In the genomic region with DNA sequence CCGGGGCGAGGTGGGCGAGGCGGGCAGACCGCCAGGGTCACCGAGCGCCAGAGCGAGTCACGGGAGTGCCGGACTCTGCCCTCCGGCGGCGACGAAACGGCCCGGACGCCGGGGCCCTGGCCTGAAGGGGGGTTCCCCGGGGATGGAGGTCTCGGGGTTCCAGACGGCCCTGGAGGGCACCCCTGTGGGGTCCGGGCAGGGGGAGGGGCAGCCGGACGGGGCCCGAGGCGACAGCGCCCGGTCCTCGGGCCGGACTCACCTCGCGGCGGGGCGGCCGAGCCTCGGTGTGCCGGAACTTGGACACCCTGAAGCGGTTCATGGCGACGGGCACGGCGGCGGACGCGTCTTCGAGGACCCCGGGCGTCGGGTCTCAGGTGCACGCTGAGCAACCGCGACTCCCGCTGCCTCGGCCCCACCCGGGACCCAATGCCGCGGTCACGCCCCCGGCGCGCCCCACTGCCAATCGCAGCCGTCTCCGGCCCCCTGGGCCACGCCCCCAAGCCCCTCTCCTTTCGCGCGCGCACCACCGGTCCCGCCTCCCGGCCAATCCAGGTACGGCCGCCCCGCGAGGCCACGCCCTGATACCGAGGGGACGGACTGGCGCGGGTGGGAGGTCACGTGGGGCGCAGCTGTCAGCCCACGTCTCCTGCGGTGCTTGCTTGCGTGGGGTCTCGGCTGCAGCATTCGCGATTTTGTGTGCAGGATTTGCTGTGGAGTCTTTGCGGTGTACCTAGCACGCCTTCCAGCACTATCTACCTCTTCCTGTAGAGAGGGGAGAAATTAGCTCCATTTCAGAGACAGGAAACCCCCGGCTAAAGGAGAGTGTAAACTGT, we compare ENCODE assay signal across 8 cellular contexts. TPM values are rescaled to one million over a fixed set of nuclear protein-coding genes. Genes with fewer than 3 reads are reported as not detected.
DNase-seq lines count a peak whose midpoint lies in the region; ATAC-seq lines count a peak whose summit lies in the region.

A gene (minus strand): TSS at position 397 of the 833 bp plus-strand sequence. CDS start 78 bp downstream, at position 319.

- H3K36me3 ChIP-seq in CD8-positive, alpha-beta memory T cell (ENCODE audit: insufficient read depth, low read length): peaks cover 19% of the 10 kb centered on the region

- DNase-seq in CD8-positive, alpha-beta memory T cell: peak; percentile 99 to 100 (median 99)
- DNase-seq in HT-29 (ENCODE audit: low spot score): peak; percentile 91
- DNase-seq in NK-92 (lab: John Stamatoyannopoulos, UW; ENCODE audit: unreplicated experiment): peak; percentile 94
- peak; percentile 99 for DNase-seq in activated CD8-positive, alpha-beta memory T cell treated with anti-CD3 and anti-CD28 coated beads for 24 hours
- peak; percentile 99 for DNase-seq in effector CD8-positive, alpha-beta T cell (lab: John Stamatoyannopoulos, UW)
- DNase-seq in medulla oblongata (ENCODE audit: extremely low spot score): peak; percentile 98
- DNase-seq in stimulated activated CD4-positive, alpha-beta T cell treated with anti-CD3 and anti-CD28 coated beads, TNF-alpha, amount 100 ng/mL, for 48 hours (ENCODE audit: low read depth in 3 of 3): peak; percentile 93 to 99 (median 96)

- no peaks in the 10 kb centered on the region for H3K27me3 ChIP-seq in CD8-positive, alpha-beta memory T cell (ENCODE audit: insufficient read depth, low read length, poor library complexity, severe bottlenecking)

- H3K27ac ChIP-seq in CD8-positive, alpha-beta memory T cell (ENCODE audit: low read depth, low read length): peak within 1 kb of the TSS; percentile 98

- ATAC-seq in GM19468 (IDR thresholded peaks at IDR 0.05; ENCODE audit: extremely low read depth, unreplicated experiment): peak; percentile 29

- H3K9me3 ChIP-seq in CD8-positive, alpha-beta memory T cell (ENCODE audit: low read length): no peaks in the 10 kb centered on the region

- POLR2A ChIA-PET in CD8-positive, alpha-beta memory T cell (lab: Charles Lee): interaction anchor here (0.6 to 2.8 kb wide), 8 partner anchors 12 to 145 kb away, joined by 3 to 18 read pairs (median 6); a partner anchor contains a TSS

- CTCF ChIA-PET in CD8-positive, alpha-beta memory T cell (lab: Charles Lee): interaction anchor here (0.9 to 5.8 kb wide), 5 partner anchors 13 to 163 kb away, joined by 3 to 34 read pairs (median 6); a partner anchor contains a TSS

- no peaks in the 10 kb centered on the region for H3K9me3 Mint-ChIP-seq in CD8-positive, alpha-beta memory T cell

- H3K4me3 Mint-ChIP-seq in CD8-positive, alpha-beta memory T cell: peak within 1 kb of the TSS; percentile 89 to 98 (median 95)

- peaks cover 40% of the 10 kb centered on the region for H3K4me1 ChIP-seq in CD8-positive, alpha-beta memory T cell (ENCODE audit: insufficient read depth, low read length)

- H3K4me1 Mint-ChIP-seq in CD8-positive, alpha-beta memory T cell: peaks cover 38 to 44% (median 40%) of the 10 kb centered on the region in 3 donors

- H3K27ac Mint-ChIP-seq in CD8-positive, alpha-beta memory T cell: peak within 1 kb of the TSS; percentile 91 to 100 (median 98)

- peaks cover 0 to 34% (median 0%) of the 10 kb centered on the region in 3 donors for H3K36me3 Mint-ChIP-seq in CD8-positive, alpha-beta memory T cell

- H3K27me3 Mint-ChIP-seq in CD8-positive, alpha-beta memory T cell: peaks cover 0 to 2% of the 10 kb centered on the region in 2 donors

- peak within 1 kb of the TSS; percentile 88 for H3K4me3 ChIP-seq in CD8-positive, alpha-beta memory T cell (ENCODE audit: low read length)

RNA-seq across cellular contexts. Expression of the gene that starts here (rescaled TPM):
- total RNA-seq in CD8-positive, alpha-beta memory T cell: 10 to 100 TPM; 92.0 to 96.3 TPM
- polyA plus RNA-seq in CD8-positive, alpha-beta memory T cell: 129 TPM
- total RNA-seq in HT-29 (2014; rRNA removed; shearing (Covaris generic)): 36.8 and 48.6 TPM in 2 replicates

Comparison
In these comparisons a context has a peak if more than half of its experiments do, and no peak if none do; other contexts are left out.
1. Peak in every context shown above with its lines: DNase-seq, ATAC-seq, H3K4me3 ChIP-seq and H3K27ac ChIP-seq.